ENCODE assay signal across 1 cellular context in genomic region chr5:95859327-95860060, GRCh38.
TF ChIP-seq lines count a peak whose summit lies in the region.

No MANE protein-coding gene starts in this region.

TF ChIP-seq in H1, 55 proteins besides CTCF, POLR2A, EP300 and RAD21:
- TF ChIP-seq TAF1 (IDR thresholded peaks at IDR 0.05; ENCODE audit: low read depth, low read length) (no peak), TEAD4 (IDR thresholded peaks at IDR 0.05; ENCODE audit: low read depth, low read length) (no peak), ASH2L (IDR thresholded peaks at IDR 0.05; ENCODE audit: low read length) (no peak), SRF (IDR thresholded peaks at IDR 0.05; ENCODE audit: low read depth, low read length) (no peak), HDAC6 (IDR thresholded peaks at IDR 0.05; ENCODE audit: low read depth, low read length) (no peak)
